ENCODE assay signal across 8 cellular contexts in genomic region chr1:16236495-16237342, GRCh38. TPM values are rescaled to one million over a fixed set of nuclear protein-coding genes. Genes with fewer than 3 reads are reported as not detected.
DNase-seq lines count a peak whose midpoint lies in the region; ATAC-seq and TF ChIP-seq lines count a peak whose summit lies in the region.

Gene CPLANE2 (minus strand): TSS chr1:16237183. CDS start chr1:16236742, 441 bp downstream.

- peak; percentile 34 for TF ChIP-seq RAD21 in neural cell (conservative IDR thresholded peaks at IDR 0.05)

- TF ChIP-seq EP300 in neural cell (conservative IDR thresholded peaks at IDR 0.05; ENCODE audit: poor library complexity, severe bottlenecking) (peak; percentile 17), stomach (IDR thresholded peaks at IDR 0.05) (no peak)

- intact Hi-C loops in stomach (cut with DNase I; ENCODE audit: low total_unique reads), result no loop called here

- TF ChIP-seq CTCF in DOHH2 (IDR thresholded peaks at IDR 0.05; ENCODE audit: low read depth, low read length, poor library complexity, severe bottlenecking), result no peak
- TF ChIP-seq CTCF in RWPE2 (IDR thresholded peaks at IDR 0.05; ENCODE audit: poor library complexity, severe bottlenecking), result no peak
- TF ChIP-seq CTCF in neural cell (IDR thresholded peaks at IDR 0.05; ENCODE audit: poor library complexity, severe bottlenecking), result peak; percentile 30
- TF ChIP-seq CTCF in stomach (IDR thresholded peaks at IDR 0.05), result no peak

- peak within 1 kb of the TSS; percentile 21; the same call in 1 of the 2 replicates for H3K27ac ChIP-seq in DOHH2 (ENCODE audit: low read depth, low read length)
- peak within 1 kb of the TSS; percentile 61 for H3K27ac ChIP-seq in RWPE2 (ENCODE audit: poor library complexity, severe bottlenecking)
- H3K27ac ChIP-seq in neural cell (ENCODE audit: low read length), result peak within 1 kb of the TSS; percentile 70
- H3K27ac ChIP-seq in stomach, result peak within 1 kb of the TSS; percentile 86 to 94 (median 93)

- 0 to 3% (median 1%) methylated on average over 38 to 57 of the region's 57 CpGs for WGBS in stomach, 5 donors

- H3K9me3 ChIP-seq in DOHH2 (ENCODE audit: control insufficient read depth, insufficient read depth, low read length), result no peaks in the 10 kb centered on the region
- H3K9me3 ChIP-seq in RWPE2 (ENCODE audit: severe bottlenecking), result no peaks in the 10 kb centered on the region
- no peaks in the 10 kb centered on the region for H3K9me3 ChIP-seq in neural cell (ENCODE audit: low read length)
- H3K9me3 ChIP-seq in stomach, result no peaks in the 10 kb centered on the region

- ATAC-seq in RWPE2 (ENCODE audit: low read depth), result peak; percentile 82

- H2AFZ ChIP-seq in neural cell (ENCODE audit: low read depth, low read length), result peak within 1 kb of the TSS; percentile 91

- DNase-seq in H4 (ENCODE audit: low spot score), result peak; percentile 88
- DNase-seq in LoVo (ENCODE audit: low spot score), result peak; percentile 95
- peak; percentile 93 for DNase-seq in RWPE2 (ENCODE audit: low spot score)
- peak; percentile 95 for DNase-seq in activated effector memory CD4-positive, alpha-beta T cell treated with Interleukin-2 at 50 U/mL for 16 hours
- DNase-seq in fibroblast of the conjunctiva (ENCODE audit: low read depth), result peak; percentile 86
- DNase-seq in stomach, result peak; percentile 98

- H3K36me3 ChIP-seq in DOHH2 (ENCODE audit: control insufficient read depth, low read length), result no peaks in the 10 kb centered on the region
- no peaks in the 10 kb centered on the region for H3K36me3 ChIP-seq in RWPE2 (ENCODE audit: low read depth)
- H3K36me3 ChIP-seq in neural cell (ENCODE audit: insufficient read depth, low read length), result no peaks in the 10 kb centered on the region
- H3K36me3 ChIP-seq in stomach, result peaks cover 0 to 20% (median 10%) of the 10 kb centered on the region in 4 donors

- no peaks in the 10 kb centered on the region for H3K79me2 ChIP-seq in DOHH2 (ENCODE audit: control insufficient read depth, low read length)
- no peaks in the 10 kb centered on the region for H3K79me2 ChIP-seq in neural cell (replicated peaks; ENCODE audit: insufficient read depth, low read length)

- H3K27me3 ChIP-seq in DOHH2 (ENCODE audit: control insufficient read depth, low read length) (no peaks in the 10 kb centered on the region), RWPE2 (ENCODE audit: insufficient read depth, poor library complexity, severe bottlenecking) (no peaks in the 10 kb centered on the region), neural cell (ENCODE audit: insufficient read depth, low read depth, low read length) (no peaks in the 10 kb centered on the region), stomach (no peaks in the 10 kb centered on the region)

- H3K9ac ChIP-seq in neural cell (ENCODE audit: low read length), result peak within 1 kb of the TSS; percentile 76

- H3K4me1 ChIP-seq in DOHH2 (ENCODE audit: control insufficient read depth, low read length), result peaks cover 16% of the 10 kb centered on the region
- peaks cover 12% of the 10 kb centered on the region for H3K4me1 ChIP-seq in RWPE2 (ENCODE audit: insufficient read depth, poor library complexity, severe bottlenecking)
- H3K4me1 ChIP-seq in stomach, result peaks cover 17 to 27% (median 24%) of the 10 kb centered on the region in 4 donors

- no peaks in the 10 kb centered on the region for H3K9me2 ChIP-seq in DOHH2 (replicated peaks; ENCODE audit: control insufficient read depth, low read length)
- H3K9me2 ChIP-seq in neural cell (ENCODE audit: insufficient read depth, low read length), result no peaks in the 10 kb centered on the region

- H3K4me2 ChIP-seq in DOHH2 (ENCODE audit: low read length), result peak within 1 kb of the TSS; percentile 84
- H3K4me2 ChIP-seq in neural cell (ENCODE audit: low read length), result peak within 1 kb of the TSS; percentile 77

- H4K20me1 ChIP-seq in DOHH2 (ENCODE audit: control insufficient read depth, insufficient read depth, low read depth, low read length) (no peaks in the 10 kb centered on the region), neural cell (ENCODE audit: insufficient read depth) (no peaks in the 10 kb centered on the region)

- H3K4me3 ChIP-seq in DOHH2 (ENCODE audit: low read length) (peak within 1 kb of the TSS; percentile 78), RWPE2 (ENCODE audit: severe bottlenecking) (peak within 1 kb of the TSS; percentile 46), neural cell (ENCODE audit: low read length) (peak within 1 kb of the TSS; percentile 81), stomach (peak within 1 kb of the TSS; percentile 56 to 66 (median 60))

- TF ChIP-seq POLR2A in stomach (IDR thresholded peaks at IDR 0.05), result peak in 2 of 4 donors; percentile 6 to 64

- H3F3A ChIP-seq in DOHH2 (ENCODE audit: control insufficient read depth, insufficient read depth) (peaks cover 5% of the 10 kb centered on the region; the same call in 1 of the 2 replicates), neural cell (ENCODE audit: insufficient read depth, low read length, poor library complexity, severe bottlenecking) (no peaks in the 10 kb centered on the region)

TF ChIP-seq in neural cell, 6 proteins besides CTCF, POLR2A, EP300 and RAD21:
- TF ChIP-seq REST (IDR thresholded peaks at IDR 0.05; ENCODE audit: borderline replicate concordance) (peak; percentile 76), MXI1 (conservative IDR thresholded peaks at IDR 0.05; ENCODE audit: poor library complexity, severe bottlenecking) (peak; percentile 77), EZH2 (IDR thresholded peaks at IDR 0.05; ENCODE audit: borderline replicate concordance, insufficient read depth, low read length, poor library complexity, severe bottlenecking) (no peak), TAF1 (IDR thresholded peaks at IDR 0.05; ENCODE audit: low read depth) (peak; percentile 63), POLR2AphosphoS5 (IDR thresholded peaks at IDR 0.05) (peak; percentile 83)

RNA-seq across cellular contexts. Expression of gene CPLANE2, which starts in this region (rescaled TPM):
- 4.7 and 8.5 TPM in 2 replicates for total RNA-seq in H4 (2014; rRNA removed; shearing (Covaris generic))
- polyA plus RNA-seq in neural cell, result 5.7 and 8.2 TPM in 2 replicates
- polyA minus RNA-seq in neural cell, result 18.5 and 19.7 TPM in 2 replicates
- 10 to 100 TPM in 1 of 5 donors, 1 to 10 TPM in 2, under 1 TPM in 1, not detected in 1; 0.45 to 18.8 (median 2.7) TPM for total RNA-seq in stomach
- 1 to 10 TPM; 1.8 to 3.4 (median 2.3) TPM for polyA plus RNA-seq in stomach

Comparison
In these comparisons a context has a peak if more than half of its experiments do, and no peak if none do; other contexts are left out.
1. Peak in every context shown above with its lines: DNase-seq, ATAC-seq, H3K4me3 ChIP-seq and H3K27ac ChIP-seq.
2. H3K27ac ChIP-seq: peak in every context shown above with its lines; median percentile 93 in stomach; 70 in neural cell; 61 in RWPE2; 21 in DOHH2.